26 cellular contexts compared by ENCODE assay signal in genomic region chr2:131081190-131081589, GRCh38. TPM values are rescaled to one million over a fixed set of nuclear protein-coding genes. Genes with fewer than 3 reads are reported as not detected.
DNase-seq lines count a peak whose midpoint lies in the region; ATAC-seq and TF ChIP-seq lines count a peak whose summit lies in the region.
"Had no signal": no experiment of that assay in that cellular context is flagged by ENCODE, and none has a peak within 500 bp of the region (broad histone marks: within the 10 kb centered on the region; RNA-seq: fewer than 3 reads in every experiment).

No MANE protein-coding gene starts in this region.

- H3K4me1 ChIP-seq in gastrocnemius medialis (peaks cover 56 to 66% of the 10 kb centered on the region in 2 donors), upper lobe of left lung (peaks cover 0 to 17% (median 14%) of the 10 kb centered on the region in 4 donors)
- H3K4me1 ChIP-seq: ascending aorta had no signal

- WGBS in upper lobe of left lung, 2 donors: 97 to 98% methylated on average over 4 of the region's 4 CpGs

- peak overlapping the region; percentile 61 for H3K27ac Mint-ChIP-seq in activated naive CD8-positive, alpha-beta T cell treated with anti-CD3 and anti-CD28 coated beads, Interleukin-2, amount 10 ng/mL, durations not matched to agents 7 days and 5 days
- no peak overlapping the region for H3K27ac Mint-ChIP-seq in activated naive CD8-positive, alpha-beta T cell treated with anti-CD3 and anti-CD28 coated beads for 36 hours
- no peak overlapping the region for H3K27ac Mint-ChIP-seq in T-helper 17 cell
- H3K27ac Mint-ChIP-seq in endothelial cell (ENCODE audit: unreplicated experiment): peak overlapping the region; percentile 62
- H3K27ac Mint-ChIP-seq: activated naive CD4-positive, alpha-beta T cell treated with anti-CD3 and anti-CD28 coated beads, Interleukin-2, amount 50 U/mL, for 72 hours had no signal

- no peak for ATAC-seq in activated naive CD8-positive, alpha-beta T cell treated with anti-CD3 and anti-CD28 coated beads, Interleukin-2, amount 10 ng/mL, durations not matched to agents 7 days and 5 days (ENCODE audit: low read depth)
- no peak for ATAC-seq in T-helper 17 cell
- ATAC-seq in gastrocnemius medialis: no peak
- no peak for ATAC-seq in upper lobe of left lung (ENCODE audit: low FRiP score in 2 of 2)
- ATAC-seq in HG03342 (IDR thresholded peaks at IDR 0.05; ENCODE audit: unreplicated experiment): no peak
- ATAC-seq: activated naive CD4-positive, alpha-beta T cell treated with anti-CD3 and anti-CD28 coated beads, Interleukin-2, amount 50 U/mL, for 72 hours had no signal

- POLR2A ChIA-PET in activated naive CD8-positive, alpha-beta T cell treated with anti-CD3 and anti-CD28 coated beads, Interleukin-2, amount 10 ng/mL, durations not matched to agents 7 days and 5 days (lab: Charles Lee): interaction anchor here (1.1 kb wide), 1 partner anchor 12 kb away, joined by 4 read pairs; the partner anchor contains the start of gene FAM168B

- H3K4me1 Mint-ChIP-seq in activated naive CD8-positive, alpha-beta T cell treated with anti-CD3 and anti-CD28 coated beads, Interleukin-2, amount 10 ng/mL, durations not matched to agents 7 days and 5 days: peaks cover 28% of the 10 kb centered on the region
- H3K4me1 Mint-ChIP-seq in activated naive CD8-positive, alpha-beta T cell treated with anti-CD3 and anti-CD28 coated beads for 36 hours: peaks cover 26% of the 10 kb centered on the region
- H3K4me1 Mint-ChIP-seq in T-helper 17 cell: peaks cover 42% of the 10 kb centered on the region
- peaks cover 11% of the 10 kb centered on the region for H3K4me1 Mint-ChIP-seq in endothelial cell (ENCODE audit: unreplicated experiment)

- no peak for TF ChIP-seq EP300 in upper lobe of left lung (IDR thresholded peaks at IDR 0.05)

- TF ChIP-seq POLR2A in gastrocnemius medialis (IDR thresholded peaks at IDR 0.05) (no peak), upper lobe of left lung (IDR thresholded peaks at IDR 0.05) (no peak)

- TF ChIP-seq CTCF in endothelial cell (IDR thresholded peaks at IDR 0.05; ENCODE audit: unreplicated experiment) (no peak), gastrocnemius medialis (IDR thresholded peaks at IDR 0.05 in 4 of 5, conservative IDR thresholded peaks at IDR 0.05 in 1 of 5) (no peak), upper lobe of left lung (IDR thresholded peaks at IDR 0.05) (no peak)

- H3K4me3 Mint-ChIP-seq in activated naive CD8-positive, alpha-beta T cell treated with anti-CD3 and anti-CD28 coated beads, Interleukin-2, amount 10 ng/mL, durations not matched to agents 7 days and 5 days: no peak overlapping the region
- no peak overlapping the region for H3K4me3 Mint-ChIP-seq in activated naive CD8-positive, alpha-beta T cell treated with anti-CD3 and anti-CD28 coated beads for 36 hours
- H3K4me3 Mint-ChIP-seq in T-helper 17 cell (peak overlapping the region; percentile 63), endothelial cell (ENCODE audit: unreplicated experiment) (peak overlapping the region; percentile 56)
- H3K4me3 Mint-ChIP-seq: mesothelial cell of epicardium, naive B cell had no signal

- peaks cover 34% of the 10 kb centered on the region for H3K36me3 Mint-ChIP-seq in activated naive CD8-positive, alpha-beta T cell treated with anti-CD3 and anti-CD28 coated beads, Interleukin-2, amount 10 ng/mL, durations not matched to agents 7 days and 5 days
- peaks cover 31% of the 10 kb centered on the region for H3K36me3 Mint-ChIP-seq in activated naive CD8-positive, alpha-beta T cell treated with anti-CD3 and anti-CD28 coated beads for 36 hours
- H3K36me3 Mint-ChIP-seq in T-helper 17 cell (ENCODE audit: low read depth) (peaks cover 18% of the 10 kb centered on the region), endothelial cell (ENCODE audit: low read depth, unreplicated experiment) (peaks cover 37% of the 10 kb centered on the region)

- H3K36me3 ChIP-seq in gastrocnemius medialis (peaks cover 0 to 28% of the 10 kb centered on the region in 2 donors), upper lobe of left lung (peaks cover 14 to 67% (median 47%) of the 10 kb centered on the region in 4 donors)

- no peak for DNase-seq in activated naive CD8-positive, alpha-beta T cell treated with anti-CD3 and anti-CD28 coated beads, Interleukin-2, amount 10 ng/mL, durations not matched to agents 7 days and 5 days
- DNase-seq in activated naive CD8-positive, alpha-beta T cell treated with anti-CD3 and anti-CD28 coated beads for 36 hours: no peak
- no peak for DNase-seq in T-helper 17 cell
- no peak for DNase-seq in endothelial cell (ENCODE audit: low spot score)
- DNase-seq in gastrocnemius medialis: no peak
- DNase-seq in 8988T: no peak
- DNase-seq in upper lobe of left lung: no peak
- DNase-seq: ACHN; activated CD4-positive, alpha-beta T cell treated with anti-CD3 and anti-CD28 coated beads for 4 hours; central memory CD4-positive, alpha-beta T cell; COR-L47; DMS79; GF-D8; Karpas-422; left ventricle myocardium inferior; naive B cell; NCI-H446; NCI-H82; occipital lobe; transverse colon had no signal

- in situ Hi-C loops in gastrocnemius medialis (cut with MboI; ENCODE audit: low sequenced_read_pairs in 4 of 4): loop anchor here in 1 of 4 donors (25.0 kb wide), 1 partner anchor 719 kb away; the partner anchor contains the start of gene PTPN18

- no peaks in the 10 kb centered on the region for H3K27me3 ChIP-seq in gastrocnemius medialis
- no peaks in the 10 kb centered on the region for H3K27me3 ChIP-seq in upper lobe of left lung
- H3K27me3 ChIP-seq: ascending aorta, transverse colon had no signal

- intact Hi-C loops in gastrocnemius medialis (cut with DNase I; ENCODE audit: low total_unique reads): no loop called here

- H3K9me3 ChIP-seq in T-helper 17 cell (ENCODE audit: control insufficient read depth, low read length, poor library complexity, severe bottlenecking) (no peaks in the 10 kb centered on the region), gastrocnemius medialis (no peaks in the 10 kb centered on the region), upper lobe of left lung (no peaks in the 10 kb centered on the region)
- H3K9me3 ChIP-seq: ascending aorta, left ventricle myocardium inferior, transverse colon had no signal

- H3K27me3 Mint-ChIP-seq in activated naive CD8-positive, alpha-beta T cell treated with anti-CD3 and anti-CD28 coated beads, Interleukin-2, amount 10 ng/mL, durations not matched to agents 7 days and 5 days: no peaks in the 10 kb centered on the region
- H3K27me3 Mint-ChIP-seq in activated naive CD8-positive, alpha-beta T cell treated with anti-CD3 and anti-CD28 coated beads for 36 hours: no peaks in the 10 kb centered on the region
- H3K27me3 Mint-ChIP-seq in T-helper 17 cell (no peaks in the 10 kb centered on the region), endothelial cell (ENCODE audit: unreplicated experiment) (peaks cover 1% of the 10 kb centered on the region)
- H3K27me3 Mint-ChIP-seq: naive B cell had no signal

- no peak overlapping the region for H3K4me3 ChIP-seq in gastrocnemius medialis
- no peak overlapping the region for H3K4me3 ChIP-seq in upper lobe of left lung
- H3K4me3 ChIP-seq: ascending aorta, left ventricle myocardium inferior, SK-N-MC, transverse colon had no signal

- peak overlapping the region; percentile 47 to 80 (median 62) for H3K27ac ChIP-seq in gastrocnemius medialis
- no peak overlapping the region for H3K27ac ChIP-seq in upper lobe of left lung
- H3K27ac ChIP-seq: ascending aorta, left ventricle myocardium inferior, RWPE1, SK-N-MC, transverse colon had no signal

- no peaks in the 10 kb centered on the region for H3K9me3 Mint-ChIP-seq in activated naive CD8-positive, alpha-beta T cell treated with anti-CD3 and anti-CD28 coated beads, Interleukin-2, amount 10 ng/mL, durations not matched to agents 7 days and 5 days
- H3K9me3 Mint-ChIP-seq in activated naive CD8-positive, alpha-beta T cell treated with anti-CD3 and anti-CD28 coated beads for 36 hours: no peaks in the 10 kb centered on the region
- no peaks in the 10 kb centered on the region for H3K9me3 Mint-ChIP-seq in endothelial cell (ENCODE audit: unreplicated experiment)
- H3K9me3 Mint-ChIP-seq: activated naive CD4-positive, alpha-beta T cell treated with anti-CD3 and anti-CD28 coated beads, Interleukin-2, amount 50 U/mL, for 72 hours; mesothelial cell of epicardium; naive B cell had no signal

RNA-seq across cellular contexts. Expression of gene FAM168B, which starts 12.1 kb away (rescaled TPM):
- total RNA-seq in activated naive CD8-positive, alpha-beta T cell treated with anti-CD3 and anti-CD28 coated beads, Interleukin-2, amount 10 ng/mL, durations not matched to agents 7 days and 5 days: 10 to 100 TPM; 63.0 to 67.9 TPM
- 10 to 100 TPM; 83.4 to 88.2 TPM for total RNA-seq in activated naive CD8-positive, alpha-beta T cell treated with anti-CD3 and anti-CD28 coated beads for 36 hours
- total RNA-seq in T-helper 17 cell (10 to 100 TPM; 56.1 to 71.2 TPM), endothelial cell (ENCODE audit: unreplicated experiment) (72.0 TPM), gastrocnemius medialis (100 to 1,000 TPM; 147 to 172 (median 157) TPM), upper lobe of left lung (10 to 100 TPM; 22.0 to 86.9 (median 72.8) TPM)

RNA-seq across cellular contexts. Expression of gene PLEKHB2, which starts 23.9 kb away (rescaled TPM):
- 10 to 100 TPM; 54.2 to 55.9 TPM for total RNA-seq in activated naive CD8-positive, alpha-beta T cell treated with anti-CD3 and anti-CD28 coated beads, Interleukin-2, amount 10 ng/mL, durations not matched to agents 7 days and 5 days
- total RNA-seq in activated naive CD8-positive, alpha-beta T cell treated with anti-CD3 and anti-CD28 coated beads for 36 hours: 10 to 100 TPM; 42.4 to 43.2 TPM
- total RNA-seq in T-helper 17 cell: 10 to 100 TPM; 68.1 to 72.6 TPM
- 59.2 TPM for total RNA-seq in endothelial cell (ENCODE audit: unreplicated experiment)
- total RNA-seq in gastrocnemius medialis: 100 to 1,000 TPM in 1 of 4 donors, 10 to 100 TPM in 3; 24.0 to 105 (median 68.3) TPM
- total RNA-seq in upper lobe of left lung: 100 to 1,000 TPM in 2 of 6 donors, 10 to 100 TPM in 4; 63.9 to 167 (median 87.4) TPM

Comparison
In these comparisons a context has a peak if more than half of its experiments do, and no peak if none do; other contexts are left out.
1. H3K27ac Mint-ChIP-seq: peak in activated naive CD8-positive, alpha-beta T cell treated with anti-CD3 and anti-CD28 coated beads, Interleukin-2, amount 10 ng/mL, durations not matched to agents 7 days and 5 days (single experiment) and endothelial cell (single experiment); none in activated naive CD8-positive, alpha-beta T cell treated with anti-CD3 and anti-CD28 coated beads for 36 hours (single experiment) and T-helper 17 cell (single experiment).
2. H3K4me3 Mint-ChIP-seq: peak in T-helper 17 cell (single experiment) and endothelial cell (single experiment); none in activated naive CD8-positive, alpha-beta T cell treated with anti-CD3 and anti-CD28 coated beads, Interleukin-2, amount 10 ng/mL, durations not matched to agents 7 days and 5 days (single experiment) and activated naive CD8-positive, alpha-beta T cell treated with anti-CD3 and anti-CD28 coated beads for 36 hours (single experiment).
3. H3K27ac ChIP-seq: peak in gastrocnemius medialis (4 of 4); none in upper lobe of left lung (0 of 4).